34 cellular contexts compared by ENCODE assay signal in genomic region chr19:50425581-50425980, GRCh38. TPM values are rescaled to one million over a fixed set of nuclear protein-coding genes. Genes with fewer than 3 reads are reported as not detected.
"Had no signal": no experiment of that assay in that cellular context is flagged by ENCODE, and none has a peak within 500 bp of the region (broad histone marks: within the 10 kb centered on the region; RNA-seq: fewer than 3 reads in every experiment).

No MANE protein-coding gene starts in this region.

- DNase-seq: dermis blood vessel endothelial cell; dorsolateral prefrontal cortex; effector CD4-positive, alpha-beta T cell; effector memory CD8-positive, alpha-beta T cell; endodermal cell; erythroblast; esophagus squamous epithelium; foreskin fibroblast; foreskin melanocyte; gastrocnemius medialis; glutamatergic neuron; head of caudate nucleus; heart right ventricle; hippocampal formation; left cardiac atrium; left ventricle myocardium inferior; lower lobe of right lung; mesenchymal stem cell had no signal

- H3K4me3 ChIP-seq: coronary artery, dorsolateral prefrontal cortex, esophagus squamous epithelium, gastrocnemius medialis, heart right ventricle, left ventricle myocardium inferior, lower lobe of right lung had no signal

- FAIRE-seq: colon, endometrium, islet of Langerhans, keratinocyte had no signal

- H3K4me3 Mint-ChIP-seq: effector memory CD8-positive, alpha-beta T cell; endodermal cell; mesothelial cell of epicardium had no signal

- ATAC-seq: effector memory CD8-positive, alpha-beta T cell; esophagus mucosa; gastrocnemius medialis; heart right ventricle; left lobe of liver; lower lobe of right lung had no signal

- H3K36me3 Mint-ChIP-seq: mesothelial cell of epicardium had no signal

- H3K9me3 ChIP-seq: esophagus squamous epithelium, gastrocnemius medialis, heart right ventricle, left ventricle myocardium inferior, lower lobe of right lung had no signal

- H3K4me1 Mint-ChIP-seq: endodermal cell, mesothelial cell of epicardium had no signal

- H3K9me3 Mint-ChIP-seq: effector memory CD8-positive, alpha-beta T cell; endodermal cell; mesothelial cell of epicardium had no signal

- H3K27ac Mint-ChIP-seq: effector memory CD8-positive, alpha-beta T cell; endodermal cell; mesothelial cell of epicardium had no signal

- H3K36me3 ChIP-seq: esophagus squamous epithelium, gastrocnemius medialis, heart right ventricle, left ventricle myocardium inferior, lower lobe of right lung had no signal

- H3K27ac ChIP-seq: coronary artery, dorsolateral prefrontal cortex, epithelial cell of prostate, esophagus squamous epithelium, gastrocnemius medialis, heart right ventricle, left ventricle myocardium inferior, lower lobe of right lung had no signal

RNA-seq across cellular contexts. Expression of gene SPIB, which starts 6.8 kb away (rescaled TPM):
- total RNA-seq: cerebellum, dermis blood vessel endothelial cell, glomerular endothelial cell, kidney epithelial cell, left cardiac atrium, left lobe of liver, left ventricle myocardium inferior, lung microvascular endothelial cell, mesenteric fat pad had no signal
- polyA plus RNA-seq: keratinocyte had no signal

RNA-seq across cellular contexts. Expression of gene MYBPC2, which starts 7.1 kb away (rescaled TPM):
- total RNA-seq: dermis blood vessel endothelial cell, glomerular endothelial cell, left cardiac atrium, left lobe of liver, left ventricle myocardium inferior, lower lobe of right lung, lung microvascular endothelial cell, mesenteric fat pad, mucosa of gallbladder had no signal
- polyA plus RNA-seq: keratinocyte, liver had no signal
